In genomic region chr1:231603598-231604275, GRCh38 we compare ENCODE assay signal across 7 cellular contexts. TPM values are rescaled to one million over a fixed set of nuclear protein-coding genes. Genes with fewer than 3 reads are reported as not detected.
A peak's percentile ranks its signal among the peaks of the same experiment; 100 is the strongest.
DNase-seq lines count a peak whose midpoint lies in the region; ATAC-seq and TF ChIP-seq lines count a peak whose summit lies in the region.

No MANE protein-coding gene starts in this region.

- peak overlapping the region; percentile 51 for H3K9ac ChIP-seq in mammary epithelial cell (ENCODE audit: insufficient read depth, low read length)

- peaks cover 0 to 10% of the 10 kb centered on the region in 2 donors for H3K27me3 Mint-ChIP-seq in stimulated activated naive B cell treated with anti-CD40 and anti-IgM and Interleukin-4, amounts not matched to agents 10 μg/mL and 1 μg/mL and 100 μg/mL, for 72 hours

- in situ Hi-C loops in G401 (cut with HindIII; ENCODE audit: low sequenced_read_pairs) = no loop called here
- in situ Hi-C loops in mammary epithelial cell (cut with MboI; ENCODE audit: low sequenced_read_pairs in 2 of 2) = loop anchor here in 1 of 2 donors (5.0 to 25.0 kb wide), 2 partner anchors 246 to 366 kb away; partner anchors contain the start of gene GNPAT

- no TSS peak for BruUV-seq in mammary epithelial cell (replicated peaks; lab: Mats Ljungman, UMichigan)

- H4K20me1 ChIP-seq in mammary epithelial cell (ENCODE audit: insufficient read depth, low read length) = no peaks in the 10 kb centered on the region

- H3K9me3 ChIP-seq in SJSA1 (replicated peaks) (no peaks in the 10 kb centered on the region), mammary epithelial cell (replicated peaks; ENCODE audit: insufficient read depth, low read length) (no peaks in the 10 kb centered on the region)

- CTCF ChIA-PET in mammary epithelial cell (lab: Charles Lee; ENCODE audit: low non-redundant PET) = no interaction called here

- no peaks in the 10 kb centered on the region for H3K36me3 Mint-ChIP-seq in stimulated activated naive B cell treated with anti-CD40 and anti-IgM and Interleukin-4, amounts not matched to agents 10 μg/mL and 1 μg/mL and 100 μg/mL, for 72 hours

- 26% methylated on average over 8 of the region's 8 CpGs for WGBS in mammary epithelial cell (ENCODE audit: low coverage, missing lambda C conversion rate)

- H3K4me1 ChIP-seq in SJSA1 (replicated peaks) (peaks cover 31% of the 10 kb centered on the region), mammary epithelial cell (ENCODE audit: insufficient read depth, low read length) (peaks cover 6% of the 10 kb centered on the region)

- TF ChIP-seq CTCF in mammary epithelial cell (conservative IDR thresholded peaks at IDR 0.05 in 1 of 2, IDR thresholded peaks at IDR 0.05 in 1 of 2; ENCODE audit: extremely low read depth in 1 of 2, insufficient read depth in 1 of 2, low read depth in 1 of 2, low read length in 2 of 2) = peak; percentile 70
- peak; percentile 63 for TF ChIP-seq CTCF in kidney epithelial cell (IDR thresholded peaks at IDR 0.05; ENCODE audit: insufficient read depth, low read length, poor library complexity, severe bottlenecking)

- peak; percentile 73 to 83 for ATAC-seq in stimulated activated naive B cell treated with anti-CD40 and anti-IgM and Interleukin-4, amounts not matched to agents 10 μg/mL and 1 μg/mL and 100 μg/mL, for 72 hours (replicated peaks)

- H3K79me2 ChIP-seq in mammary epithelial cell (ENCODE audit: insufficient read depth, low read length) = no peaks in the 10 kb centered on the region

- H3K27me3 ChIP-seq in H7 (ENCODE audit: control insufficient read depth, insufficient read depth, low read length) (no peaks in the 10 kb centered on the region; the same call in 1 of the 2 replicates), SJSA1 (replicated peaks) (no peaks in the 10 kb centered on the region), mammary epithelial cell (ENCODE audit: insufficient read depth, low read length) (no peaks in the 10 kb centered on the region), kidney epithelial cell (ENCODE audit: control insufficient read depth, insufficient read depth, low read length) (no peaks in the 10 kb centered on the region)

- intact Hi-C loops in mammary epithelial cell (cut with micrococcal nuclease) = loop anchor here (5.0 to 10.0 kb wide), 3 partner anchors 201 to 686 kb away; partner anchors contain the start of gene GNPAT

- peak overlapping the region; percentile 97 for H2AFZ ChIP-seq in mammary epithelial cell (ENCODE audit: low read depth, low read length)

- H3K9me3 Mint-ChIP-seq in stimulated activated naive B cell treated with anti-CD40 and anti-IgM and Interleukin-4, amounts not matched to agents 10 μg/mL and 1 μg/mL and 100 μg/mL, for 72 hours = no peaks in the 10 kb centered on the region

- peak; percentile 64 for DNase-seq in G401 (ENCODE audit: low spot score)
- DNase-seq in H7 = peak; percentile 65
- DNase-seq in MV-4-11 (lab: John Stamatoyannopoulos, UW) = peak; percentile 73
- peak in 1 of 2 experiments; percentile 70 for DNase-seq in SJSA1 (ENCODE audit: low read depth in 1 of 2, low spot score in 2 of 2)
- DNase-seq in mammary epithelial cell = peak; percentile 33
- no peak for DNase-seq in kidney epithelial cell (ENCODE audit: low read depth)
- DNase-seq in stimulated activated naive B cell treated with anti-CD40 and anti-IgM and Interleukin-4, amounts not matched to agents 10 μg/mL and 1 μg/mL and 100 μg/mL, for 72 hours = no peak

- H3K27ac Mint-ChIP-seq in stimulated activated naive B cell treated with anti-CD40 and anti-IgM and Interleukin-4, amounts not matched to agents 10 μg/mL and 1 μg/mL and 100 μg/mL, for 72 hours = peak overlapping the region; percentile 39

- peak overlapping the region; percentile 90 for H3K4me2 ChIP-seq in mammary epithelial cell (ENCODE audit: insufficient read depth, low read depth, low read length)

- H3K27ac ChIP-seq in SJSA1 = no peak overlapping the region
- no peak overlapping the region for H3K27ac ChIP-seq in mammary epithelial cell (ENCODE audit: insufficient read depth, low read depth, low read length)

- H3K36me3 ChIP-seq in H7 (replicated peaks; ENCODE audit: control insufficient read depth, insufficient read depth, low read length) = no peaks in the 10 kb centered on the region
- H3K36me3 ChIP-seq in SJSA1 = no peaks in the 10 kb centered on the region
- H3K36me3 ChIP-seq in mammary epithelial cell (ENCODE audit: insufficient read depth, low read length) = no peaks in the 10 kb centered on the region
- no peaks in the 10 kb centered on the region for H3K36me3 ChIP-seq in kidney epithelial cell (ENCODE audit: control insufficient read depth, insufficient read depth, low read length)

- peak overlapping the region; percentile 85 to 89 for H3K4me3 Mint-ChIP-seq in stimulated activated naive B cell treated with anti-CD40 and anti-IgM and Interleukin-4, amounts not matched to agents 10 μg/mL and 1 μg/mL and 100 μg/mL, for 72 hours

- dilution Hi-C loops in mammary epithelial cell (cut with HindIII; ENCODE audit: low sequenced_read_pairs) = loop anchor here (25.0 kb wide), 1 partner anchor 241 kb away; no protein-coding TSS in a partner anchor

- H3K4me3 ChIP-seq in H7 (ENCODE audit: insufficient read depth, low read depth, low read length) = no peak overlapping the region
- peak overlapping the region; percentile 33 for H3K4me3 ChIP-seq in SJSA1
- peak overlapping the region; percentile 54 to 91 (median 61) for H3K4me3 ChIP-seq in mammary epithelial cell (replicated peaks in 1 of 3; ENCODE audit: insufficient read depth in 1 of 3, low read depth in 2 of 3, low read length in 3 of 3)
- H3K4me3 ChIP-seq in kidney epithelial cell (ENCODE audit: low read depth, low read length) = peak overlapping the region; percentile 38

- peaks cover 13 to 19% of the 10 kb centered on the region in 2 donors for H3K4me1 Mint-ChIP-seq in stimulated activated naive B cell treated with anti-CD40 and anti-IgM and Interleukin-4, amounts not matched to agents 10 μg/mL and 1 μg/mL and 100 μg/mL, for 72 hours

RNA-seq across cellular contexts. Expression of gene DISC1, which starts 22.9 kb away (rescaled TPM):
- total RNA-seq in G401 (2014; rRNA removed; shearing (Covaris generic)) = 3.1 and 6.1 TPM in 2 replicates
- 5.6 and 6.3 TPM in 2 replicates for total RNA-seq in H7 (2014; rRNA removed; shearing (Covaris generic))
- 3.3 and 3.8 TPM in 2 replicates for total RNA-seq in SJSA1 (2014; rRNA removed; shearing (Covaris generic))
- total RNA-seq in mammary epithelial cell (under 1 TPM; 0.09 to 0.17 TPM), kidney epithelial cell (3.7 and 5.8 TPM in 2 replicates)
- polyA plus RNA-seq in mammary epithelial cell = 0.06 TPM
- polyA minus RNA-seq in mammary epithelial cell = not detected

Comparison
In these comparisons a context has a peak if more than half of its experiments do, and no peak if none do; other contexts are left out.
1. DNase-seq: peak in G401 (single experiment), H7 (single experiment), MV-4-11 (single experiment) and mammary epithelial cell (single experiment); none in kidney epithelial cell (single experiment) and stimulated activated naive B cell treated with anti-CD40 and anti-IgM and Interleukin-4, amounts not matched to agents 10 μg/mL and 1 μg/mL and 100 μg/mL, for 72 hours (single experiment).